In genomic region chr18:79534356-79534755, GRCh38 we compare ENCODE assay signal across 23 cellular contexts.
DNase-seq lines count a peak whose midpoint lies in the region; ATAC-seq and TF ChIP-seq lines count a peak whose summit lies in the region.
"Had no signal": no experiment of that assay in that cellular context is flagged by ENCODE, and none has a peak within 500 bp of the region (broad histone marks: within the 10 kb centered on the region; RNA-seq: fewer than 3 reads in every experiment).

No MANE protein-coding gene starts in this region.

- no peak overlapping the region for H3K27ac Mint-ChIP-seq in activated T-cell treated with anti-CD3 and anti-CD28 coated beads, Interleukin-2, amount 50 U/mL, for 24 hours
- H3K27ac Mint-ChIP-seq in WTC11: no peak overlapping the region
- H3K27ac Mint-ChIP-seq in stimulated activated naive B cell treated with anti-CD40 and anti-IgM and Interleukin-4, amounts not matched to agents 10 μg/mL and 1 μg/mL and 100 μg/mL, for 72 hours: peak overlapping the region; percentile 69

- no peaks in the 10 kb centered on the region for H3K4me1 Mint-ChIP-seq in activated T-cell treated with anti-CD3 and anti-CD28 coated beads, Interleukin-2, amount 50 U/mL, for 24 hours (ENCODE audit: low read depth)
- no peaks in the 10 kb centered on the region for H3K4me1 Mint-ChIP-seq in WTC11
- H3K4me1 Mint-ChIP-seq in stimulated activated naive B cell treated with anti-CD40 and anti-IgM and Interleukin-4, amounts not matched to agents 10 μg/mL and 1 μg/mL and 100 μg/mL, for 72 hours: peaks cover 4 to 5% of the 10 kb centered on the region in 2 donors

- H4K8ac ChIP-seq in mesendoderm (ENCODE audit: low read depth, low read length): no peak overlapping the region

- ATAC-seq in WTC11 (no peak), GM19395 (IDR thresholded peaks at IDR 0.05; ENCODE audit: unreplicated experiment) (no peak), gastrocnemius medialis (no peak), GM19397 (IDR thresholded peaks at IDR 0.05; ENCODE audit: unreplicated experiment) (no peak)
- ATAC-seq in stimulated activated naive B cell treated with anti-CD40 and anti-IgM and Interleukin-4, amounts not matched to agents 10 μg/mL and 1 μg/mL and 100 μg/mL, for 72 hours (replicated peaks): no peak

- H3K4me2 ChIP-seq in mesendoderm (ENCODE audit: low read length): no peak overlapping the region

- H3K4me3 ChIP-seq in mesendoderm (ENCODE audit: low read length) (no peak overlapping the region), gastrocnemius medialis (no peak overlapping the region)
- H3K4me3 ChIP-seq: SJSA1 had no signal

- H3K27ac ChIP-seq in mesendoderm (ENCODE audit: low read depth, low read length): no peak overlapping the region
- H3K27ac ChIP-seq in gastrocnemius medialis: no peak overlapping the region
- H3K27ac ChIP-seq: SJSA1 had no signal

- H3K79me2 ChIP-seq in mesendoderm (ENCODE audit: control insufficient read depth, insufficient read depth, low read length): no peaks in the 10 kb centered on the region

- H3K79me1 ChIP-seq in mesendoderm (ENCODE audit: low read length): no peaks in the 10 kb centered on the region

- POLR2A ChIA-PET in WTC11 (lab: Charles Lee): no interaction called here

- peaks cover 30% of the 10 kb centered on the region for H3K36me3 Mint-ChIP-seq in activated T-cell treated with anti-CD3 and anti-CD28 coated beads, Interleukin-2, amount 50 U/mL, for 24 hours (ENCODE audit: low read depth)
- peaks cover 10% of the 10 kb centered on the region for H3K36me3 Mint-ChIP-seq in WTC11
- peaks cover 41 to 50% of the 10 kb centered on the region in 2 donors for H3K36me3 Mint-ChIP-seq in stimulated activated naive B cell treated with anti-CD40 and anti-IgM and Interleukin-4, amounts not matched to agents 10 μg/mL and 1 μg/mL and 100 μg/mL, for 72 hours

- H3K9ac ChIP-seq in mesendoderm (ENCODE audit: low read length): no peak overlapping the region

- H4K5ac ChIP-seq in mesendoderm (ENCODE audit: low read length): no peak overlapping the region

- H3K36me3 ChIP-seq in mesendoderm (ENCODE audit: control insufficient read depth, insufficient read depth, low read length) (no peaks in the 10 kb centered on the region), gastrocnemius medialis (peaks cover 0 to 3% of the 10 kb centered on the region in 2 donors)
- H3K36me3 ChIP-seq: BE2C, SJSA1 had no signal

- H3K23ac ChIP-seq in mesendoderm (ENCODE audit: low read length): no peak overlapping the region

- no peak overlapping the region for H2BK120ac ChIP-seq in mesendoderm (ENCODE audit: low read depth, low read length)

- H3K56ac ChIP-seq in mesendoderm (ENCODE audit: low read length): peak overlapping the region; percentile 22

- H3K27me3 ChIP-seq in mesendoderm (ENCODE audit: insufficient read depth, low read length, poor library complexity): no peaks in the 10 kb centered on the region
- no peaks in the 10 kb centered on the region for H3K27me3 ChIP-seq in gastrocnemius medialis

- no peak overlapping the region for H3K4ac ChIP-seq in mesendoderm (ENCODE audit: low read depth, low read length)

- H2BK5ac ChIP-seq in mesendoderm (ENCODE audit: low read length): no peak overlapping the region

- no peak overlapping the region for H2AK5ac ChIP-seq in mesendoderm (ENCODE audit: low read length)

- no peak overlapping the region for H2BK15ac ChIP-seq in mesendoderm (replicated peaks; ENCODE audit: low read depth)

- H3K9me3 ChIP-seq in gastrocnemius medialis: no peaks in the 10 kb centered on the region
- H3K9me3 ChIP-seq: BE2C, SJSA1 had no signal

- H3K27me3 Mint-ChIP-seq in activated T-cell treated with anti-CD3 and anti-CD28 coated beads, Interleukin-2, amount 50 U/mL, for 24 hours: no peaks in the 10 kb centered on the region
- peaks cover 2% of the 10 kb centered on the region; the same call in 1 of the 2 replicates for H3K27me3 Mint-ChIP-seq in WTC11 (ENCODE audit: low read depth)
- H3K27me3 Mint-ChIP-seq in stimulated activated naive B cell treated with anti-CD40 and anti-IgM and Interleukin-4, amounts not matched to agents 10 μg/mL and 1 μg/mL and 100 μg/mL, for 72 hours: peaks cover 0 to 5% of the 10 kb centered on the region in 2 donors

- in situ Hi-C loops in gastrocnemius medialis (cut with MboI; ENCODE audit: low sequenced_read_pairs in 4 of 4): loop anchor here (10.0 to 25.0 kb wide), 3 partner anchors 103 to 160 kb away; no protein-coding TSS in a partner anchor

- no peak for TF ChIP-seq CTCF in WTC11 (IDR thresholded peaks at IDR 0.05)
- no peak for TF ChIP-seq CTCF in gastrocnemius medialis (IDR thresholded peaks at IDR 0.05 in 4 of 5, conservative IDR thresholded peaks at IDR 0.05 in 1 of 5)

- TF ChIP-seq POLR2A in gastrocnemius medialis (IDR thresholded peaks at IDR 0.05): no peak

- intact Hi-C loops in gastrocnemius medialis (cut with DNase I; ENCODE audit: low total_unique reads): loop anchor here (10.0 kb wide), 1 partner anchor 110 kb away; no protein-coding TSS in a partner anchor

- H3K4me3 Mint-ChIP-seq in activated T-cell treated with anti-CD3 and anti-CD28 coated beads, Interleukin-2, amount 50 U/mL, for 24 hours: no peak overlapping the region
- no peak overlapping the region for H3K4me3 Mint-ChIP-seq in WTC11
- H3K4me3 Mint-ChIP-seq in stimulated activated naive B cell treated with anti-CD40 and anti-IgM and Interleukin-4, amounts not matched to agents 10 μg/mL and 1 μg/mL and 100 μg/mL, for 72 hours: no peak overlapping the region

- H3K4me1 ChIP-seq in mesendoderm (ENCODE audit: control insufficient read depth, low read depth, low read length): no peaks in the 10 kb centered on the region
- H3K4me1 ChIP-seq in gastrocnemius medialis: no peaks in the 10 kb centered on the region
- H3K4me1 ChIP-seq: BE2C, SJSA1 had no signal

- CTCF ChIA-PET in WTC11 (lab: Charles Lee): no interaction called here

- no CpG with 5 or more reads among the region's 13 CpGs for WGBS in mesendoderm (ENCODE audit: extremely low coverage, insufficient coverage, low lambda C conversion rate)

- H3K9me3 Mint-ChIP-seq in activated T-cell treated with anti-CD3 and anti-CD28 coated beads, Interleukin-2, amount 50 U/mL, for 24 hours: no peaks in the 10 kb centered on the region
- H3K9me3 Mint-ChIP-seq in WTC11: peaks cover 18% of the 10 kb centered on the region
- H3K9me3 Mint-ChIP-seq in stimulated activated naive B cell treated with anti-CD40 and anti-IgM and Interleukin-4, amounts not matched to agents 10 μg/mL and 1 μg/mL and 100 μg/mL, for 72 hours: peaks cover 3% of the 10 kb centered on the region in 2 donors

- DNase-seq in activated T-cell treated with anti-CD3 and anti-CD28 coated beads, Interleukin-2, amount 50 U/mL, for 1 hour: peak; percentile 4
- no peak for DNase-seq in activated T-cell treated with anti-CD3 and anti-CD28 coated beads, Interleukin-2, amount 50 U/mL, for 24 hours
- peak; percentile 4 for DNase-seq in WTC11 (ENCODE audit: low spot score)
- DNase-seq in mesendoderm: no peak
- no peak for DNase-seq in stimulated activated naive B cell treated with anti-CD40 and anti-IgM and Interleukin-4, amounts not matched to agents 10 μg/mL and 1 μg/mL and 100 μg/mL, for 72 hours
- DNase-seq in gastrocnemius medialis: no peak
- DNase-seq: 8988T, ACHN, BE2C, Calu3, DND-41, KBM-7, MV-4-11, NCI-H1105, NCI-H146, NCI-H1930, NCI-H2107, NCI-H524, NCI-H774, Right ventricle myocardium superior had no signal

- no peak overlapping the region for H3K18ac ChIP-seq in mesendoderm (ENCODE audit: low read length)

TF ChIP-seq in WTC11, 78 proteins besides CTCF, POLR2A, EP300 and RAD21:
- TF ChIP-seq HMGXB4 (CRISPR knock-in tag; IDR thresholded peaks at IDR 0.05): no peak
- TF ChIP-seq ZNF138 (CRISPR knock-in tag; conservative IDR thresholded peaks at IDR 0.05): no peak
- TF ChIP-seq ZNF416 (CRISPR knock-in tag; IDR thresholded peaks at IDR 0.05): no peak
- TF ChIP-seq MXD4 (CRISPR knock-in tag; IDR thresholded peaks at IDR 0.05; ENCODE audit: borderline replicate concordance): no peak
- TF ChIP-seq, protein P1, sequence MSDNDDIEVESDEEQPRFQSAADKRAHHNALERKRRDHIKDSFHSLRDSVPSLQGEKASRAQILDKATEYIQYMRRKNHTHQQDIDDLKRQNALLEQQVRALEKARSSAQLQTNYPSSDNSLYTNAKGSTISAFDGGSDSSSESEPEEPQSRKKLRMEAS (CRISPR knock-in tag; IDR thresholded peaks at IDR 0.05): no peak
- TF ChIP-seq, protein P2, sequence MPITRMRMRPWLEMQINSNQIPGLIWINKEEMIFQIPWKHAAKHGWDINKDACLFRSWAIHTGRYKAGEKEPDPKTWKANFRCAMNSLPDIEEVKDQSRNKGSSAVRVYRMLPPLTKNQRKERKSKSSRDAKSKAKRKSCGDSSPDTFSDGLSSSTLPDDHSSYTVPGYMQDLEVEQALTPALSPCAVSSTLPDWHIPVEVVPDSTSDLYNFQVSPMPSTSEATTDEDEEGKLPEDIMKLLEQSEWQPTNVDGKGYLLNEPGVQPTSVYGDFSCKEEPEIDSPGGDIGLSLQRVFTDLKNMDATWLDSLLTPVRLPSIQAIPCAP (CRISPR knock-in tag; IDR thresholded peaks at IDR 0.05): no peak
- no peak for TF ChIP-seq NFATC4 (CRISPR knock-in tag; IDR thresholded peaks at IDR 0.05)
- TF ChIP-seq USF1 (CRISPR knock-in tag; IDR thresholded peaks at IDR 0.05): no peak
- no peak for TF ChIP-seq NFYB (CRISPR knock-in tag; conservative IDR thresholded peaks at IDR 0.05; ENCODE audit: low read depth)

Comparison
In these comparisons a context has a peak if more than half of its experiments do, and no peak if none do; other contexts are left out.
1. DNase-seq: peak in activated T-cell treated with anti-CD3 and anti-CD28 coated beads, Interleukin-2, amount 50 U/mL, for 1 hour (single experiment) and WTC11 (single experiment); none in activated T-cell treated with anti-CD3 and anti-CD28 coated beads, Interleukin-2, amount 50 U/mL, for 24 hours (single experiment), mesendoderm (single experiment), stimulated activated naive B cell treated with anti-CD40 and anti-IgM and Interleukin-4, amounts not matched to agents 10 μg/mL and 1 μg/mL and 100 μg/mL, for 72 hours (single experiment) and gastrocnemius medialis (0 of 2).